ENCODE assay signal across 15 cellular contexts in the genomic region with DNA sequence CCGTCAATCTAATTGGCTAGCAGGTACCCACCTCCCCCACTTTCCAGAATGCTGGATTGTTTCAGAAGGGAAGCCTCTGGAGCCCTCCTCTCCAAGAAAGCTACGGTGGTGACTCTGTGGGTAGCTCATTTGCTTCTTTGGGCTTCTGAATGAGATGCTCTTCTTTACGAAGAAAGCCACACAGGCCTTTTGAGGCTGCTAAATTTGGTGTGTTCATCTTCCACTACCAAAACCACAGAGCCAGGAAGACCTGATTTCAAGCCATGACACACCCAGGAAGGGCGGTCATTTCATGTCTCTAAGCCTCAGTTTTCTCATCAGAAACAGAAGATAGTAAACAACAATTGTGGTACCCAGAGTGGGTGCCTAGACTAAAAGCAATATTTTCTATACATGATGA.
"Had no signal": no experiment of that assay in that cellular context is flagged by ENCODE, and none has a peak within 500 bp of the region (broad histone marks: within the 10 kb centered on the region; RNA-seq: fewer than 3 reads in every experiment).

No MANE protein-coding gene starts in this region.

- DNase-seq: activated CD4-positive, alpha-beta T cell treated with anti-CD3 and anti-CD28 coated beads, Interleukin-2, amount 50 U/mL, for 4 hours; activated effector memory CD4-positive, alpha-beta T cell treated with anti-CD3 and anti-CD28 coated beads, Interleukin-2, amount 50 U/mL, for 16 hours; activated naive CD8-positive, alpha-beta T cell treated with anti-CD3 and anti-CD28 coated beads for 36 hours; activated T-cell treated with anti-CD3 and anti-CD28 coated beads, Interleukin-2, amount 50 U/mL, for 48 hours; amniotic stem cell; effector CD8-positive, alpha-beta T cell; left colon; lower lobe of right lung; occipital lobe; stimulated activated naive CD4-positive, alpha-beta T cell treated with Interleukin-2 at 50 U/mL for 16 hours; T1000; thyroid gland had no signal

- H3K79me2 ChIP-seq: hepatocyte had no signal

- H3K4me3 Mint-ChIP-seq: activated naive CD8-positive, alpha-beta T cell treated with anti-CD3 and anti-CD28 coated beads for 36 hours had no signal

- H3K4me1 ChIP-seq: lower lobe of right lung, thyroid gland had no signal

- H3K36me3 Mint-ChIP-seq: activated naive CD8-positive, alpha-beta T cell treated with anti-CD3 and anti-CD28 coated beads for 36 hours had no signal

- H3K36me3 ChIP-seq: lower lobe of right lung, thyroid gland had no signal

- H3K4me2 ChIP-seq: hepatocyte had no signal

- ATAC-seq: activated CD4-positive, CD25-positive, alpha-beta regulatory T cell treated with anti-CD3 and anti-CD28 coated beads, Interleukin-2, amount 50 U/mL, for 24 hours; left colon; lower lobe of right lung had no signal

- H3K4me3 ChIP-seq: hepatocyte, lower lobe of right lung, thyroid gland had no signal

- H3K27ac Mint-ChIP-seq: activated naive CD8-positive, alpha-beta T cell treated with anti-CD3 and anti-CD28 coated beads for 36 hours; progenitor cell of endocrine pancreas had no signal

- H2AFZ ChIP-seq: hepatocyte had no signal

- H3K4me1 Mint-ChIP-seq: activated naive CD8-positive, alpha-beta T cell treated with anti-CD3 and anti-CD28 coated beads for 36 hours had no signal

- H3K27me3 ChIP-seq: hepatocyte, thyroid gland had no signal

- H3K9me3 ChIP-seq: lower lobe of right lung, thyroid gland had no signal
